Comparison of ENCODE assay signal across 8 cellular contexts in the genomic region with DNA sequence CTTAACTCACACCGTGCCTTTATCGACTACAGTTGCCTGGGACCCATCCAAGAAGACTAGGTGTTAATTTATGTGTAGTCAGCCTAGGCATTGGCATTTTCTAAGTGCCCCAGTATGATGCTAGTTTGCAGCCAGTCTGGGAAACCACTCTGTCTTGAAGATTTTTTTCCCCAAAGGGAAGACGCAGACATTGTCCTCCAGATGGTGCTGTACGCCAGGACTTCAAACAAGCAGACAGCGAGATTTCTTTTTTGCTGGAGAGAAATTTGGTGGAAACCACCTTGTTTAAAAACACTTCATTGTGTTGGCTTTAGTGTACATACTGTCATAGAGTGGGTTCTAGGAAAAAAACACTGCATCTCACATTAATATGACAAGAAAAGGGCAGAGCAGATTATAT. TPM values are rescaled to one million over a fixed set of nuclear protein-coding genes. Genes with fewer than 3 reads are reported as not detected.
A peak's percentile ranks its signal among the peaks of the same experiment; 100 is the strongest.
DNase-seq lines count a peak whose midpoint lies in the region; ATAC-seq lines count a peak whose summit lies in the region.

No MANE protein-coding gene starts in this region.

- ATAC-seq in HG03460 (IDR thresholded peaks at IDR 0.05; ENCODE audit: unreplicated experiment), result no peak

- DNase-seq in NCI-H82 (lab: John Stamatoyannopoulos, UW), result peak; percentile 70
- no peak for DNase-seq in NCI-H82 treated with DMSO at 0.1 percent for 48 hours (lab: John Stamatoyannopoulos, UW; ENCODE audit: unreplicated experiment)
- peak; percentile 15 for DNase-seq in HuH-7 (ENCODE audit: low spot score)
- peak; percentile 47 for DNase-seq in RPMI7951 (ENCODE audit: low read depth)
- peak; percentile 46 for DNase-seq in glomerular visceral epithelial cell (ENCODE audit: extremely low spot score)
- DNase-seq in GM19238 (ENCODE audit: insufficient read length, low spot score), result no peak
- DNase-seq in stimulated activated CD4-positive, alpha-beta T cell treated with anti-CD3 and anti-CD28 coated beads, Interleukin-4, amount 100 ng/mL, for 1 hour, result no peak

RNA-seq across cellular contexts. Expression of gene ALDH5A1, which starts 30.0 kb away (rescaled TPM):
- under 0.01 and 0.68 TPM in 2 replicates for total RNA-seq in RPMI7951 (2014; rRNA removed; shearing (Covaris generic))

RNA-seq across cellular contexts. Expression of gene GPLD1, which starts 35.4 kb away (rescaled TPM):
- not detected in 2 replicates for total RNA-seq in RPMI7951 (2014; rRNA removed; shearing (Covaris generic))

Comparison
In these comparisons a context has a peak if more than half of its experiments do, and no peak if none do; other contexts are left out.
1. DNase-seq: peak in NCI-H82 (single experiment), HuH-7 (single experiment), RPMI7951 (single experiment) and glomerular visceral epithelial cell (single experiment); none in NCI-H82 treated with DMSO at 0.1 percent for 48 hours (single experiment), GM19238 (single experiment) and stimulated activated CD4-positive, alpha-beta T cell treated with anti-CD3 and anti-CD28 coated beads, Interleukin-4, amount 100 ng/mL, for 1 hour (single experiment).